ENCODE assay signal across 11 cellular contexts in the genomic region with DNA sequence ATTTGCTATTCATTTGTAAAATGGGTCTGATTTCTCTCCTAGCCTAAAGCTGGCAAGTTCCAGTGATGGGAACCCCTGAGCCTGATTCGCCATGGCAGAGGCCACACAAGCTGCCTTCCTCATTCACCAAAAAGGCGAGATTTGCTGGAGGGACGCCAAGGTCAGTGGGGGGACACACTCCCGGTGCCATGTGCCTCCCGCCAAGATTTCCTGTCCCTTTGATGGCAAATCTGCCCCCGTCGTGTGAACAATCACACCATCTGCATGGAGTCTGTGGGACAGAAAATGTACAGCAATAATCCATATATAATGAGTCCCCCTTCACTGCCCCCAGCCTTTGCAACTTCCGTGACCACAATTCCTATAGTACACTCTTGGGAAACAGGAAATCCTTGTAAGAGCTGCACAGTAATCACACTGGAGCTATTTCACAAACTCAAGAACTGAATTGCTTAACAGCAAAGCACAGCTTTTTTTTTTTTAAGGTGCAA. TPM values are rescaled to one million over a fixed set of nuclear protein-coding genes. Genes with fewer than 3 reads are reported as not detected.
DNase-seq lines count a peak whose midpoint lies in the region; ATAC-seq, FAIRE-seq and TF ChIP-seq lines count a peak whose summit lies in the region.
"Had no signal": no experiment of that assay in that cellular context is flagged by ENCODE, and none has a peak within 500 bp of the region (broad histone marks: within the 10 kb centered on the region; RNA-seq: fewer than 3 reads in every experiment).

No MANE protein-coding gene starts in this region.

- H3K4me3 ChIP-seq in K562: no peak overlapping the region

- no peak for TF ChIP-seq EP300 in K562 (IDR thresholded peaks at IDR 0.05; ENCODE audit: low read length)

- intact Hi-C loops in K562 (cut with micrococcal nuclease): no loop called here

- no peaks in the 10 kb centered on the region for H3K9me1 ChIP-seq in K562 (ENCODE audit: control insufficient read depth, insufficient read depth, low read length)

- in situ Hi-C loops in KBM-7 (cut with MboI; ENCODE audit: low pct_unique_long_range_greater_than_20kb, low sequenced_read_pairs) (no loop called here), K562 (cut with MboI) (no loop called here)

- no peak overlapping the region for H3K4me2 ChIP-seq in K562 (ENCODE audit: insufficient read depth, low read length)

- no peaks in the 10 kb centered on the region for H3K36me3 ChIP-seq in K562 (ENCODE audit: control insufficient read depth, insufficient read depth, low read length)
- H3K36me3 ChIP-seq: brain microvascular endothelial cell had no signal

- no peaks in the 10 kb centered on the region for H4K20me1 ChIP-seq in K562 (replicated peaks; ENCODE audit: control insufficient read depth, insufficient read depth, low read length)

- no peak for FAIRE-seq in K562 (lab: Jason Lieb, UNC)

- H3K4me1 Mint-ChIP-seq in activated CD4-positive, alpha-beta memory T cell treated with anti-CD3 and anti-CD28 coated beads, Interleukin-2, amount 10 ng/mL, durations not matched to agents 7 days and 5 days: no peaks in the 10 kb centered on the region

- no peaks in the 10 kb centered on the region for H3K79me2 ChIP-seq in K562 (ENCODE audit: control insufficient read depth, insufficient read depth, low read length)

- TF ChIP-seq CTCF in K562 (IDR thresholded peaks at IDR 0.05 in 2 of 3, conservative IDR thresholded peaks at IDR 0.05 in 1 of 3; ENCODE audit: insufficient read depth in 2 of 3, low read depth in 1 of 3, low read length in 3 of 3): no peak

- peaks cover 20% of the 10 kb centered on the region for H3K27me3 Mint-ChIP-seq in activated CD4-positive, alpha-beta memory T cell treated with anti-CD3 and anti-CD28 coated beads, Interleukin-2, amount 10 ng/mL, durations not matched to agents 7 days and 5 days

- H3K9me3 Mint-ChIP-seq in activated CD4-positive, alpha-beta memory T cell treated with anti-CD3 and anti-CD28 coated beads, Interleukin-2, amount 10 ng/mL, durations not matched to agents 7 days and 5 days: no peaks in the 10 kb centered on the region

- BruUV-seq in K562 (replicated peaks; lab: Mats Ljungman, UMichigan): no TSS peak

- peaks cover 29 to 35% of the 10 kb centered on the region in 2 experiments for H3K27me3 ChIP-seq in K562 (ENCODE audit: control insufficient read depth in 2 of 2, insufficient read depth in 2 of 2, low read length in 2 of 2)
- H3K27me3 ChIP-seq: brain microvascular endothelial cell had no signal

- no peaks in the 10 kb centered on the region for H3K36me3 Mint-ChIP-seq in activated CD4-positive, alpha-beta memory T cell treated with anti-CD3 and anti-CD28 coated beads, Interleukin-2, amount 10 ng/mL, durations not matched to agents 7 days and 5 days (ENCODE audit: low read depth)

- POLR2A ChIA-PET in K562 (lab: Yijun Ruan, JAX): interaction anchor here (1.0 to 3.1 kb wide), 4 partner anchors 8 to 21 kb away, joined by 3 to 9 read pairs (median 4); no protein-coding TSS in a partner anchor
- POLR2A ChIA-PET in activated CD4-positive, alpha-beta memory T cell treated with anti-CD3 and anti-CD28 coated beads, Interleukin-2, amount 10 ng/mL, durations not matched to agents 7 days and 5 days (lab: Charles Lee): no interaction called here

- H3K4me3 Mint-ChIP-seq in activated CD4-positive, alpha-beta memory T cell treated with anti-CD3 and anti-CD28 coated beads, Interleukin-2, amount 10 ng/mL, durations not matched to agents 7 days and 5 days: no peak overlapping the region

- no peak overlapping the region for H3K9ac ChIP-seq in K562 (ENCODE audit: insufficient read depth in 1 of 2, low read depth in 2 of 2, low read length in 2 of 2)

- no peak overlapping the region for H3K27ac ChIP-seq in K562 (ENCODE audit: extremely low read depth, low read depth, low read length)
- H3K27ac ChIP-seq: brain microvascular endothelial cell had no signal

- no peak overlapping the region for H2AFZ ChIP-seq in K562 (ENCODE audit: low read depth, low read length)

- TF ChIP-seq RAD21 in K562 (CRISPR knock-in tag; conservative IDR thresholded peaks at IDR 0.05 in 1 of 2, IDR thresholded peaks at IDR 0.05 in 1 of 2): no peak

- no peak for ATAC-seq in K562
- ATAC-seq: SK-N-SH treated with all-trans-retinoic acid at 6 μM for 48 hours had no signal

- no peak overlapping the region for H3K27ac Mint-ChIP-seq in activated CD4-positive, alpha-beta memory T cell treated with anti-CD3 and anti-CD28 coated beads, Interleukin-2, amount 10 ng/mL, durations not matched to agents 7 days and 5 days

- TF ChIP-seq POLR2A in K562 (conservative IDR thresholded peaks at IDR 0.05): no peak

- H3K9me3 ChIP-seq in K562 (replicated peaks; ENCODE audit: control insufficient read depth, insufficient read depth, low read depth, low read length): no peaks in the 10 kb centered on the region

- 6% methylated on average over 8 of the region's 8 CpGs for WGBS in K562 (ENCODE audit: insufficient coverage, low coverage, missing lambda C conversion rate)

- peak; percentile 69 for DNase-seq in KBM-7
- DNase-seq in K562 (ENCODE audit: extremely low read depth in 1 of 4, low spot score in 3 of 4): no peak
- peak; percentile 51 for DNase-seq in left kidney (ENCODE audit: low read depth, low spot score)
- peak; percentile 58 for DNase-seq in stromal cell of bone marrow (ENCODE audit: low read depth)
- DNase-seq in NCI-H2107 (lab: John Stamatoyannopoulos, UW): no peak
- DNase-seq in GM19238 (ENCODE audit: insufficient read length, low spot score): no peak
- no peak for DNase-seq in activated CD4-positive, alpha-beta memory T cell treated with anti-CD3 and anti-CD28 coated beads, Interleukin-2, amount 10 ng/mL, durations not matched to agents 7 days and 5 days
- DNase-seq: brain microvascular endothelial cell; NCI-H1694; stimulated activated naive CD4-positive, alpha-beta T cell treated with Interleukin-2 at 50 U/mL for 16 hours had no signal

- CTCF ChIA-PET in K562 (lab: Yijun Ruan, JAX; ENCODE audit: low intra/inter-chr PET ratio): no interaction called here
- CTCF ChIA-PET in activated CD4-positive, alpha-beta memory T cell treated with anti-CD3 and anti-CD28 coated beads, Interleukin-2, amount 10 ng/mL, durations not matched to agents 7 days and 5 days (lab: Charles Lee): no interaction called here

- no peaks in the 10 kb centered on the region for H3K4me1 ChIP-seq in K562 (replicated peaks in 1 of 2; ENCODE audit: control insufficient read depth in 2 of 2, insufficient read depth in 2 of 2, low read length in 2 of 2)

TF ChIP-seq in K562, 482 proteins besides CTCF, POLR2A, EP300 and RAD21:
- 0 out of 2 replicates have a peak, but pooled peaks have one; percentile 15 for TF ChIP-seq CEBPB (tag; IDR thresholded peaks at IDR 0.05)
- TF ChIP-seq, protein P1, sequence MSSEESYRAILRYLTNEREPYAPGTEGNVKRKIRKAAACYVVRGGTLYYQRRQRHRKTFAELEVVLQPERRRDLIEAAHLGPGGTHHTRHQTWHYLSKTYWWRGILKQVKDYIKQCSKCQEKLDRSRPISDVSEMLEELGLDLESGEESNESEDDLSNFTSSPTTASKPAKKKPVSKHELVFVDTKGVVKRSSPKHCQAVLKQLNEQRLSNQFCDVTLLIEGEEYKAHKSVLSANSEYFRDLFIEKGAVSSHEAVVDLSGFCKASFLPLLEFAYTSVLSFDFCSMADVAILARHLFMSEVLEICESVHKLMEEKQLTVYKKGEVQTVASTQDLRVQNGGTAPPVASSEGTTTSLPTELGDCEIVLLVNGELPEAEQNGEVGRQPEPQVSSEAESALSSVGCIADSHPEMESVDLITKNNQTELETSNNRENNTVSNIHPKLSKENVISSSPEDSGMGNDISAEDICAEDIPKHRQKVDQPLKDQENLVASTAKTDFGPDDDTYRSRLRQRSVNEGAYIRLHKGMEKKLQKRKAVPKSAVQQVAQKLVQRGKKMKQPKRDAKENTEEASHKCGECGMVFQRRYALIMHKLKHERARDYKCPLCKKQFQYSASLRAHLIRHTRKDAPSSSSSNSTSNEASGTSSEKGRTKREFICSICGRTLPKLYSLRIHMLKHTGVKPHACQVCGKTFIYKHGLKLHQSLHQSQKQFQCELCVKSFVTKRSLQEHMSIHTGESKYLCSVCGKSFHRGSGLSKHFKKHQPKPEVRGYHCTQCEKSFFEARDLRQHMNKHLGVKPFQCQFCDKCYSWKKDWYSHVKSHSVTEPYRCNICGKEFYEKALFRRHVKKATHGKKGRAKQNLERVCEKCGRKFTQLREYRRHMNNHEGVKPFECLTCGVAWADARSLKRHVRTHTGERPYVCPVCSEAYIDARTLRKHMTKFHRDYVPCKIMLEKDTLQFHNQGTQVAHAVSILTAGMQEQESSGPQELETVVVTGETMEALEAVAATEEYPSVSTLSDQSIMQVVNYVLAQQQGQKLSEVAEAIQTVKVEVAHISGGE (CRISPR knock-in tag; IDR thresholded peaks at IDR 0.05): no peak

RNA-seq across cellular contexts. Expression of a gene that starts 15.7 kb away (rescaled TPM):
- total RNA-seq in K562 (2011; cell fraction: chromatin; rRNA removed; ENCODE audit: low replicate concordance): 302 and 333 TPM in 2 replicates
- total RNA-seq in K562 (2011; cell fraction: nucleolus; rRNA removed): 228 and 239 TPM in 2 replicates
- total RNA-seq in K562 (2011; cell fraction: nucleoplasm; rRNA removed): 228 and 238 TPM in 2 replicates
- total RNA-seq in K562 (2014; rRNA removed) (36.9 and 41.3 TPM in 2 replicates), K562 (2014; rRNA removed; fragmentation: Illumina TruSeq; extraction: Trizol) (34.4 and 37.8 TPM in 2 replicates), K562 (2015; rRNA removed; fragmentation: Illumina TruSeq; extraction: Trizol) (34.5 and 37.5 TPM in 2 replicates), K562 (2021) (84.7 and 92.3 TPM in 2 replicates)
- polyA plus RNA-seq in K562 (2011; rRNA removed) (13.2 and 16.7 TPM in 2 replicates), K562 (2014; fragmentation: Illumina TruSeq; extraction: Trizol) (60.4 and 68.9 TPM in 2 replicates), K562 (2014; fragmentation: Nextera tagmentation; extraction: Ambion mirVana) (1 to 10 TPM; 3.5 to 3.6 TPM), K562 (2014; rRNA removed) (30.3 and 31.0 TPM in 2 replicates)
- 12.7 and 14.5 TPM in 2 replicates for polyA plus RNA-seq in K562 (2011; cell fraction: cytosol; rRNA removed)
- polyA plus RNA-seq in K562 (2011; cell fraction: nucleus; rRNA removed): 55.4 and 71.5 TPM in 2 replicates
- polyA plus RNA-seq in K562 (2012): 57.1 and 73.0 TPM in 2 replicates
- 48.1 and 64.9 TPM in 2 replicates for polyA minus RNA-seq in K562 (2011; rRNA and poly(A)+ RNA removed)
- 47.2 and 72.7 TPM in 2 replicates for polyA minus RNA-seq in K562 (2011; cell fraction: cytosol; rRNA and poly(A)+ RNA removed)
- polyA minus RNA-seq in K562 (2011; cell fraction: nucleus; rRNA and poly(A)+ RNA removed): 108 and 127 TPM in 2 replicates
- total RNA-seq in activated CD4-positive, alpha-beta memory T cell treated with anti-CD3 and anti-CD28 coated beads, Interleukin-2, amount 10 ng/mL, durations not matched to agents 7 days and 5 days: 10 to 100 TPM; 66.9 to 70.9 TPM

Comparison
In these comparisons a context has a peak if more than half of its experiments do, and no peak if none do; other contexts are left out.
1. DNase-seq: peak in KBM-7 (single experiment), left kidney (single experiment) and stromal cell of bone marrow (single experiment); none in K562 (0 of 4), NCI-H2107 (single experiment), GM19238 (single experiment) and activated CD4-positive, alpha-beta memory T cell treated with anti-CD3 and anti-CD28 coated beads, Interleukin-2, amount 10 ng/mL, durations not matched to agents 7 days and 5 days (single experiment).